ENCODE assay signal across 18 cellular contexts in the genomic region with DNA sequence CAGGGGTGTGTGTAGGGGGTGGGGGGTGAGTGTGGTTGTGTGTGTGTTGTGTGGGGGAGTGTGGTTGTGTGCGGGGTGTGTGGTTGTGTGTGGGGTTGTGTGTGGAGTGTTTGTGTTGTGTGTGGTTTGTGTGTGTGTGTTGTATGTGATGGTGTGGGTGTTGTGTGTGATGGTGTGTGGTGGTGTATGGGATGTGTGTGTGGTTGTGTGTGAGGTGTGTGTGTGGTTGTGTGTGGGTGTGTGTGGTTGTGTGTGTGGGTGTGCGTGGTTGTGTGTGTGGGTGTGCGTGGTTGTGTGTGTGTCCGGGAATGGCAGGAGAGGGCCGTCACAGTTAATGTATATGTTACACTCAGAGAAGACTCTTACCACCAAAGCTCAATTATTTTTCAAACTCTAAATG.
A peak's percentile ranks its signal among the peaks of the same experiment; 100 is the strongest.
DNase-seq lines count a peak whose midpoint lies in the region; FAIRE-seq and TF ChIP-seq lines count a peak whose summit lies in the region.
"Had no signal": no experiment of that assay in that cellular context is flagged by ENCODE, and none has a peak within 500 bp of the region (broad histone marks: within the 10 kb centered on the region; RNA-seq: fewer than 3 reads in every experiment).

No MANE protein-coding gene starts in this region.

- H2AFZ ChIP-seq in MM.1S (ENCODE audit: low read length) (no peak overlapping the region), H1 (ENCODE audit: low read length) (no peak overlapping the region)

- no peak overlapping the region for H2BK12ac ChIP-seq in H1 (ENCODE audit: low read depth, low read length)

- no peak overlapping the region for H2BK20ac ChIP-seq in H1 (ENCODE audit: low read length)

- no peak overlapping the region for H3K4me3 ChIP-seq in HEK293 (ENCODE audit: low read depth, low read length)
- no peak overlapping the region for H3K4me3 ChIP-seq in MM.1S (ENCODE audit: low read length)
- no peak overlapping the region for H3K4me3 ChIP-seq in H1 (ENCODE audit: extremely low read depth in 1 of 4, insufficient read depth in 2 of 4, low read depth in 3 of 4, low read length in 4 of 4)
- H3K4me3 ChIP-seq: GM12878 had no signal

- H3K4me1 ChIP-seq in HEK293 (ENCODE audit: control insufficient read depth, insufficient read depth, low read length) (no peaks in the 10 kb centered on the region), MM.1S (ENCODE audit: low read length) (0 out of 2 replicates have a peak, but pooled peaks cover 5% of the 10 kb centered on the region), H1 (replicated peaks in 1 of 4; ENCODE audit: control insufficient read depth in 3 of 4, insufficient read depth in 4 of 4, low read length in 3 of 4) (no peaks in the 10 kb centered on the region)

- peak overlapping the region; percentile 77 for H3K56ac ChIP-seq in H1 (replicated peaks; ENCODE audit: insufficient read length, low read depth, low read length)

- no peak overlapping the region for H3K14ac ChIP-seq in H1 (ENCODE audit: insufficient read length)

- no peaks in the 10 kb centered on the region for H3K9me2 ChIP-seq in MM.1S (replicated peaks; ENCODE audit: insufficient read depth, low read length)

- H2BK120ac ChIP-seq in H1 (replicated peaks; ENCODE audit: low read depth, low read length): no peak overlapping the region

- H3K79me2 ChIP-seq in MM.1S (ENCODE audit: low read length) (no peaks in the 10 kb centered on the region), H1 (ENCODE audit: control insufficient read depth in 1 of 2, insufficient read depth in 2 of 2, low read length in 2 of 2) (no peaks in the 10 kb centered on the region)

- H2BK15ac ChIP-seq in H1 (ENCODE audit: low read length): no peak overlapping the region

- H3K4ac ChIP-seq in H1 (replicated peaks; ENCODE audit: insufficient read length, low read depth, low read length): no peak overlapping the region

- no peak overlapping the region for H4K8ac ChIP-seq in H1 (ENCODE audit: extremely low read depth, insufficient read depth, low read length)

- H3K23me2 ChIP-seq in H1 (ENCODE audit: low read depth, low read length): peaks cover 3% of the 10 kb centered on the region; the same call in 1 of the 2 replicates

- no peak for DNase-seq in MM.1S
- DNase-seq in H1 (ENCODE audit: low read depth in 1 of 2, low spot score in 2 of 2): no peak
- DNase-seq in urothelium cell line (ENCODE audit: low spot score): no peak
- DNase-seq in DMS 273 treated with DMSO at 0.1 percent for 48 hours (lab: John Stamatoyannopoulos, UW): no peak
- no peak for DNase-seq in NCI-H510A treated with DMSO at 0.1 percent for 48 hours (lab: John Stamatoyannopoulos, UW)
- no peak for DNase-seq in NCI-H524 (lab: John Stamatoyannopoulos, UW)
- DNase-seq: ACHN; AML-193; CD4-positive, alpha-beta memory T cell; DMS79 treated with DMSO at 0.1 percent for 48 hours; GF-D8; GOT3; H9; KG1 had no signal

- H4K91ac ChIP-seq in H1 (replicated peaks; ENCODE audit: insufficient read length, low read length): no peak overlapping the region

- H3K4me2 ChIP-seq in MM.1S (ENCODE audit: low read depth, low read length): peak overlapping the region; percentile 47; the same call in 1 of the 2 replicates
- H3K4me2 ChIP-seq in H1 (ENCODE audit: insufficient read depth in 1 of 2, low read depth in 2 of 2, low read length in 2 of 2): no peak overlapping the region

- no peaks in the 10 kb centered on the region for H4K20me1 ChIP-seq in MM.1S (ENCODE audit: insufficient read depth, low read length)
- H4K20me1 ChIP-seq in H1 (replicated peaks in 1 of 2; ENCODE audit: control insufficient read depth in 1 of 2, insufficient read depth in 2 of 2, low read length in 2 of 2): peaks cover 0 to 3% of the 10 kb centered on the region in 2 experiments

- H3K27ac ChIP-seq in HEK293 (ENCODE audit: extremely low read depth, low read depth, low read length) (no peak overlapping the region), MM.1S (ENCODE audit: low read length) (peak overlapping the region; percentile 32; the same call in 1 of the 2 replicates), H1 (ENCODE audit: low read depth, low read length) (no peak overlapping the region)

- no peak overlapping the region for H2BK5ac ChIP-seq in H1 (ENCODE audit: low read depth, low read length)

- H3K23ac ChIP-seq in H1 (ENCODE audit: insufficient read length): no peak overlapping the region

- H2AK5ac ChIP-seq in H1 (ENCODE audit: low read depth, low read length): no peak overlapping the region

- no peaks in the 10 kb centered on the region for H3K9me3 ChIP-seq in HEK293 (ENCODE audit: control insufficient read depth, insufficient read depth, low read depth, low read length)
- H3K9me3 ChIP-seq in MM.1S (replicated peaks; ENCODE audit: insufficient read depth, low read length): no peaks in the 10 kb centered on the region
- no peaks in the 10 kb centered on the region for H3K9me3 ChIP-seq in H1 (ENCODE audit: insufficient read depth in 2 of 2, low read depth in 1 of 2, low read length in 1 of 2)

- H3K27me3 ChIP-seq in MM.1S (replicated peaks; ENCODE audit: insufficient read depth, low read length) (no peaks in the 10 kb centered on the region), H1 (replicated peaks in 1 of 4; ENCODE audit: control insufficient read depth in 3 of 4, extremely low read depth in 1 of 4, insufficient read depth in 3 of 4, low read length in 3 of 4) (peaks cover 0 to 4% (median 0%) of the 10 kb centered on the region in 4 experiments; a peak in 1 of 7 replicates)

- POLR2A ChIA-PET in HEK293 (lab: Yijun Ruan, JAX): no interaction called here
- POLR2A ChIA-PET in H1 (lab: Charles Lee; ENCODE audit: partially characterized antibody): no interaction called here

- CTCF ChIA-PET in HEK293 (lab: Yijun Ruan, JAX): interaction anchor here (1.5 kb wide), 1 partner anchor 9 kb away, joined by 6 read pairs; no protein-coding TSS in a partner anchor
- CTCF ChIA-PET in H1 (lab: Charles Lee; ENCODE audit: partially characterized antibody): interaction anchor here (0.9 to 4.7 kb wide), 7 partner anchors 9 to 459 kb away, joined by 3 to 24 read pairs (median 14); no protein-coding TSS in a partner anchor

- FAIRE-seq in H1 (lab: Jason Lieb, UNC) (no peak), urothelium cell line (lab: Jason Lieb, UNC) (peak; percentile 95)
- FAIRE-seq: A204.1, GM12878, GM19239 had no signal

- TF ChIP-seq CTCF in HEK293 (tag by site-specific recombination; IDR thresholded peaks at IDR 0.05) (no peak), MM.1S (IDR thresholded peaks at IDR 0.05; ENCODE audit: low read length) (no peak), H1 (IDR thresholded peaks at IDR 0.05; ENCODE audit: control extremely low read depth in 1 of 3, insufficient read depth in 1 of 3, low read depth in 1 of 3, low read length in 3 of 3) (no peak)

- no peak overlapping the region for H3K18ac ChIP-seq in H1 (ENCODE audit: extremely low read depth, low read length)

- H3K79me1 ChIP-seq in H1 (ENCODE audit: low read depth, low read length): no peaks in the 10 kb centered on the region

- no peak for TF ChIP-seq EP300 in H1 (IDR thresholded peaks at IDR 0.05; ENCODE audit: borderline replicate concordance in 1 of 2, low read depth in 2 of 2, low read length in 2 of 2)

- H3K36me3 ChIP-seq in HEK293 (ENCODE audit: control insufficient read depth in 2 of 2, insufficient read depth in 1 of 2, low read length in 2 of 2): no peaks in the 10 kb centered on the region
- H3K36me3 ChIP-seq in MM.1S (replicated peaks; ENCODE audit: insufficient read depth, low read length): no peaks in the 10 kb centered on the region
- no peaks in the 10 kb centered on the region for H3K36me3 ChIP-seq in H1 (ENCODE audit: control insufficient read depth in 2 of 4, insufficient read depth in 4 of 4, low read length in 3 of 4)

- no peaks in the 10 kb centered on the region for H3F3A ChIP-seq in MM.1S (ENCODE audit: insufficient read depth, low read length)

- H3K9ac ChIP-seq in MM.1S (ENCODE audit: low read length): no peak overlapping the region
- no peak overlapping the region; a peak in 1 of 7 replicates for H3K9ac ChIP-seq in H1 (replicated peaks in 1 of 4; ENCODE audit: extremely low read depth in 1 of 4, low read depth in 3 of 4, low read length in 3 of 4)

- no peak overlapping the region for H4K5ac ChIP-seq in H1 (ENCODE audit: insufficient read length, low read depth, low read length)

- no peak for TF ChIP-seq RAD21 in H1 (IDR thresholded peaks at IDR 0.05 in 1 of 2, conservative IDR thresholded peaks at IDR 0.05 in 1 of 2; ENCODE audit: low read depth in 2 of 2, low read length in 2 of 2)

- TF ChIP-seq POLR2A in H1 (IDR thresholded peaks at IDR 0.05; ENCODE audit: control extremely low read depth in 1 of 2, low read depth in 2 of 2, low read length in 2 of 2): no peak

- 78% methylated on average over 5 of the region's 5 CpGs; no CpG with 5 or more reads in 1 of the 2 experiments for WGBS in H1 (ENCODE audit: extremely low coverage in 1 of 2, insufficient coverage in 1 of 2, insufficient read length in 1 of 2, insufficient replicate concordance in 2 of 2, low coverage in 1 of 2, low lambda C conversion rate in 2 of 2, missing lambda C conversion rate in 1 of 2), 2 experiments

TF ChIP-seq in HEK293, 187 proteins besides CTCF, POLR2A, EP300 and RAD21 (continues in another document):
- TF ChIP-seq EGR2 (tag by site-specific recombination; IDR thresholded peaks at IDR 0.05; ENCODE audit: low read depth): peak; percentile 97
- TF ChIP-seq ZNF214 (tag by site-specific recombination; IDR thresholded peaks at IDR 0.05; ENCODE audit: borderline replicate concordance): no peak
- TF ChIP-seq, protein P1, sequence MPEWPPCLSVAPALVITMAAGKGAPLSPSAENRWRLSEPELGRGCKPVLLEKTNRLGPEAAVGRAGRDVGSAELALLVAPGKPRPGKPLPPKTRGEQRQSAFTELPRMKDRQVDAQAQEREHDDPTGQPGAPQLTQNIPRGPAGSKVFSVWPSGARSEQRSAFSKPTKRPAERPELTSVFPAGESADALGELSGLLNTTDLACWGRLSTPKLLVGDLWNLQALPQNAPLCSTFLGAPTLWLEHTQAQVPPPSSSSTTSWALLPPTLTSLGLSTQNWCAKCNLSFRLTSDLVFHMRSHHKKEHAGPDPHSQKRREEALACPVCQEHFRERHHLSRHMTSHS (tag by site-specific recombination; IDR thresholded peaks at IDR 0.05): no peak
- peak; percentile 93 for TF ChIP-seq ZFHX2 (tag by site-specific recombination; conservative IDR thresholded peaks at IDR 0.05)

TF ChIP-seq in H1, 55 proteins besides CTCF, POLR2A, EP300 and RAD21 (continues in another document):
- TF ChIP-seq GTF2F1 (IDR thresholded peaks at IDR 0.05; ENCODE audit: borderline replicate concordance, low read depth, low read length) (no peak), HDAC6 (IDR thresholded peaks at IDR 0.05; ENCODE audit: low read depth, low read length) (no peak), CTBP2 (IDR thresholded peaks at IDR 0.05; ENCODE audit: borderline replicate concordance, insufficient read depth, insufficient read length, low read length) (no peak), POLR2AphosphoS5 (IDR thresholded peaks at IDR 0.05; ENCODE audit: low read depth, low read length) (no peak), SP1 (IDR thresholded peaks at IDR 0.05; ENCODE audit: low read depth, low read length) (no peak), TEAD4 (IDR thresholded peaks at IDR 0.05; ENCODE audit: low read depth, low read length) (no peak), FOSL1 (IDR thresholded peaks at IDR 0.05; ENCODE audit: insufficient read depth, low read depth, low read length) (no peak), PHF8 (conservative IDR thresholded peaks at IDR 0.05; ENCODE audit: low read depth, low read length) (no peak)
